ENCODE assay signal across 1 cellular context in genomic region chr6:166997768-166998255, GRCh38.
A peak's percentile ranks its signal among the peaks of the same experiment; 100 is the strongest.
TF ChIP-seq lines count a peak whose summit lies in the region.

No MANE protein-coding gene starts in this region.

TF ChIP-seq in K562, 482 proteins besides CTCF, POLR2A, EP300 and RAD21 (continued from another document and continues in another):
- TF ChIP-seq USF2 (CRISPR knock-in tag; IDR thresholded peaks at IDR 0.05) (peak; percentile 10; the same call in 1 of the 2 replicates), BHLHE40 (IDR thresholded peaks at IDR 0.05; ENCODE audit: low read length) (peak; percentile 38), ARID1B (IDR thresholded peaks at IDR 0.05) (peak; percentile 15; the same call in 1 of the 2 replicates), PCBP1 (IDR thresholded peaks at IDR 0.05; ENCODE audit: low read depth, low read length, poor library complexity, severe bottlenecking) (peak; percentile 7), ARID4B (CRISPR knock-in tag; IDR thresholded peaks at IDR 0.05) (peak; percentile 85), CREB1 (IDR thresholded peaks at IDR 0.05) (no peak), CREB1 (CRISPR knock-in tag; IDR thresholded peaks at IDR 0.05) (no peak), SMAD3 (CRISPR knock-in tag; conservative IDR thresholded peaks at IDR 0.05) (0 out of 2 replicates have a peak, but pooled peaks have one; percentile 41), FOXK2 (conservative IDR thresholded peaks at IDR 0.05 in 1 of 2, IDR thresholded peaks at IDR 0.05 in 1 of 2; ENCODE audit: low read depth in 2 of 2) (peak in 1 of 2 experiments; percentile 54; a peak in 1 of 4 replicates), DEAF1 (CRISPR knock-in tag; IDR thresholded peaks at IDR 0.05) (peak; percentile 32; the same call in 1 of the 2 replicates), FOXA3 (CRISPR knock-in tag; conservative IDR thresholded peaks at IDR 0.05 in 1 of 2, IDR thresholded peaks at IDR 0.05 in 1 of 2) (0 out of 4 replicates have a peak, but pooled peaks of 1 of the 2 experiments have one; percentile 13), EP400 (IDR thresholded peaks at IDR 0.05) (peak; percentile 12; the same call in 1 of the 2 replicates), SRF (CRISPR knock-in tag; IDR thresholded peaks at IDR 0.05) (0 out of 4 replicates have a peak, but pooled peaks of 1 of the 2 experiments have one; percentile 39), HNRNPLL (IDR thresholded peaks at IDR 0.05; ENCODE audit: low read depth, low read length, poor library complexity, severe bottlenecking) (peak; percentile 47), MYC (IDR thresholded peaks at IDR 0.05; ENCODE audit: low read depth, low read length) (peak; percentile 57; the same call in 1 of the 2 replicates), MYC (CRISPR knock-in tag; IDR thresholded peaks at IDR 0.05; ENCODE audit: borderline replicate concordance, low read depth) (no peak), NKRF (IDR thresholded peaks at IDR 0.05; ENCODE audit: borderline replicate concordance) (peak; percentile 77; the same call in 1 of the 2 replicates), SMC3 (conservative IDR thresholded peaks at IDR 0.05; ENCODE audit: insufficient read depth, low read depth, low read length) (no peak), SNAPC5 (CRISPR knock-in tag; IDR thresholded peaks at IDR 0.05) (no peak), YY1 (IDR thresholded peaks at IDR 0.05; ENCODE audit: borderline replicate concordance in 1 of 3, control insufficient read depth in 1 of 3, extremely low read depth in 1 of 3, insufficient read depth in 3 of 3, insufficient read length in 1 of 3, insufficient replicate concordance in 2 of 3, low read depth in 1 of 3, low read length in 2 of 3) (peak in 1 of 3 experiments; percentile 50), MAFK (IDR thresholded peaks at IDR 0.05; ENCODE audit: low read length) (no peak), OTX1 (CRISPR knock-in tag; IDR thresholded peaks at IDR 0.05) (no peak), ZBTB9 (CRISPR knock-in tag; IDR thresholded peaks at IDR 0.05) (0 out of 2 replicates have a peak, but pooled peaks have one; percentile 18), KLF16 (IDR thresholded peaks at IDR 0.05) (no peak), PHB (CRISPR knock-in tag; IDR thresholded peaks at IDR 0.05) (no peak), TEAD1 (CRISPR knock-in tag; IDR thresholded peaks at IDR 0.05) (0 out of 4 replicates have a peak, but pooled peaks of 1 of the 2 experiments have one; percentile 40), EGR1 (conservative IDR thresholded peaks at IDR 0.05) (peak; percentile 77), PPARD (CRISPR knock-in tag; IDR thresholded peaks at IDR 0.05) (no peak), KDM1A (IDR thresholded peaks at IDR 0.05) (peak in 1 of 2 experiments; percentile 89; a peak in 2 of 4 replicates), BRD9 (IDR thresholded peaks at IDR 0.05; ENCODE audit: low read depth, partially characterized antibody) (no peak), UBTF (IDR thresholded peaks at IDR 0.05; ENCODE audit: borderline replicate concordance in 1 of 2, low read depth in 2 of 2, low read length in 2 of 2) (0 out of 4 replicates have a peak, but pooled peaks of 1 of the 2 experiments have one; percentile 30), SMAD4 (CRISPR knock-in tag; conservative IDR thresholded peaks at IDR 0.05) (no peak), RFX1 (IDR thresholded peaks at IDR 0.05) (no peak), TEAD4 (IDR thresholded peaks at IDR 0.05; ENCODE audit: low read length) (peak; percentile 24; the same call in 1 of the 2 replicates), TEAD4 (CRISPR knock-in tag; IDR thresholded peaks at IDR 0.05; ENCODE audit: borderline replicate concordance) (no peak), MXI1 (IDR thresholded peaks at IDR 0.05; ENCODE audit: low read depth, low read length) (peak; percentile 81), CREM (IDR thresholded peaks at IDR 0.05; ENCODE audit: low read depth) (0 out of 2 replicates have a peak, but pooled peaks have one; percentile 23), CBFA2T2 (conservative IDR thresholded peaks at IDR 0.05) (no peak), ZNF174 (CRISPR knock-in tag; IDR thresholded peaks at IDR 0.05) (no peak), TGIF2 (CRISPR knock-in tag; IDR thresholded peaks at IDR 0.05) (no peak), PBX2 (CRISPR knock-in tag; IDR thresholded peaks at IDR 0.05; ENCODE audit: low read depth) (no peak), PBX2 (tag; conservative IDR thresholded peaks at IDR 0.05; ENCODE audit: low read depth) (no peak), SAP30 (IDR thresholded peaks at IDR 0.05; ENCODE audit: borderline replicate concordance, insufficient read depth, low read depth, low read length, poor library complexity, severe bottlenecking) (peak; percentile 42), ZKSCAN3 (CRISPR knock-in tag; IDR thresholded peaks at IDR 0.05) (no peak), ZNF780A (CRISPR knock-in tag; IDR thresholded peaks at IDR 0.05) (no peak)
